ENCODE assay signal across 14 cellular contexts in the genomic region with DNA sequence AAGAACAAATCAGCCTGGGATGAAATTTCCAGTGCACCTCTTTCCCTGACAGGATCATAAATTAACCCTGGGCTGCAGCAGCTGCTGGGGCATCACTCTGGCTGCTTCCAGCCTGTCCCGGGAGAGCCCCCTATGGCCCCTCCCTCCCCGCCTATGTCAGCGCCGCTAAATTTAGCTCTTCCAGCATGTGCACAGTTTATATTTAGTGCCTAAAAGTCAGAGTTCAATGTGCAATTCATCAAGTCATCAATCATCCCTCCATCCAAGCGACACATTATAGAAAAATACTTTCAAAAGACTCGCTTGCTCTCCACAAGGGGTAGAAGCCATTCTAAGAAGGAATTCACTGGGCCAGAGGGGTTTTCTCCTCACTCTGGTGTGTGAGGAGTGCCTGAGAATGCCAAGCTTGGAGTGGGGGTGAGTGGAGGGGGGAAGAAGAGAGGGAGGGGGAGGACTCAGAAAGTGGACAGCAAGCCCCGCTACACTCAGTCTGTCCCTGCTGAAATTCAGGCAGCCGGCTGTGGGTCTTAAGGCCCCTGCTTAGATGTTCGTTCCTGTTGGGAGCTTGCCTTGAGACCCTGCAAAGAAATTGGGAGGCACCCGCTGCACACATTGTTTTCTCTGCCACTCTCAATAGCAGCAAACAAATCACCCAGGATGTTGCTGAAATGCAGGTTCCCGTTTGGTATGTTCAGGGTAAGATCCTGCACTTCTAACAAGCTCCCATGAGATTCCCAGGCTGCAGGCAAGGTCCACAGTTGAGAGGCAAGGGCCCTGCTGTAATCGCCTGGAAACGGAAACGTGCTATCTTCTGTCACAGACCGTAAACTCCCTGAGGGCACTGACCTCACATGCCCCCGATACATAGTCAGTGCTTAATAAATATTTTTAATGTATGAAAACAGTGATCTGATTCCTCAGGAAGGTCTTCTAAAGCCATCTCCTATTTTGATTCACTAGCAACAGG. TPM values are rescaled to one million over a fixed set of nuclear protein-coding genes. Genes with fewer than 3 reads are reported as not detected.
DNase-seq lines count a peak whose midpoint lies in the region; ATAC-seq and TF ChIP-seq lines count a peak whose summit lies in the region.
"Had no signal": no experiment of that assay in that cellular context is flagged by ENCODE, and none has a peak within 500 bp of the region (broad histone marks: within the 10 kb centered on the region; RNA-seq: fewer than 3 reads in every experiment).

No MANE protein-coding gene starts in this region.

- peak; percentile 90 for DNase-seq in NCI-H2227 treated with DMSO at 0.1 percent for 48 hours (lab: John Stamatoyannopoulos, UW)
- DNase-seq in esophagus muscularis mucosa (ENCODE audit: extremely low spot score): peak; percentile 86
- peak; percentile 84 for DNase-seq in myocyte (ENCODE audit: low read depth)
- DNase-seq in naive thymus-derived CD4-positive, alpha-beta T cell: no peak
- no peak for DNase-seq in GM10266 (ENCODE audit: extremely low spot score)
- DNase-seq in stimulated activated naive CD4-positive, alpha-beta T cell (lab: John Stamatoyannopoulos, UW): no peak
- DNase-seq: activated B cell treated with CpG ODN at 0.5 μM for 24 hours, activated gamma-delta T cell treated with Interleukin-2 at 50 U/mL for 16 hours, GOT3, naive B cell, PC-3 had no signal

- H3K9me3 ChIP-seq in esophagus muscularis mucosa: no peaks in the 10 kb centered on the region
- H3K9me3 ChIP-seq in naive thymus-derived CD4-positive, alpha-beta T cell (ENCODE audit: control insufficient read depth in 2 of 3, low read length in 3 of 3): no peaks in the 10 kb centered on the region

- CTCF ChIA-PET in naive thymus-derived CD4-positive, alpha-beta T cell (lab: Charles Lee): interaction anchor here (1.3 kb wide), 1 partner anchor 11 kb away, joined by 3 read pairs; no protein-coding TSS in a partner anchor

- H3K27me3 ChIP-seq in esophagus muscularis mucosa: no peaks in the 10 kb centered on the region
- no peaks in the 10 kb centered on the region for H3K27me3 ChIP-seq in naive thymus-derived CD4-positive, alpha-beta T cell (ENCODE audit: control insufficient read depth in 2 of 2, insufficient read depth in 2 of 2, low read length in 2 of 2)

- H3K36me3 Mint-ChIP-seq in naive thymus-derived CD4-positive, alpha-beta T cell: no peaks in the 10 kb centered on the region
- H3K36me3 Mint-ChIP-seq: naive B cell had no signal

- peaks cover 27 to 41% (median 40%) of the 10 kb centered on the region in 4 donors for H3K4me1 ChIP-seq in esophagus muscularis mucosa
- no peaks in the 10 kb centered on the region for H3K4me1 ChIP-seq in naive thymus-derived CD4-positive, alpha-beta T cell (ENCODE audit: control insufficient read depth in 2 of 2, insufficient read depth in 2 of 2, low read length in 2 of 2)

- peak; percentile 13 for TF ChIP-seq EP300 in esophagus muscularis mucosa (IDR thresholded peaks at IDR 0.05)

- no peak overlapping the region for H3K4me3 ChIP-seq in esophagus muscularis mucosa
- no peak overlapping the region for H3K4me3 ChIP-seq in naive thymus-derived CD4-positive, alpha-beta T cell (ENCODE audit: low read length)

- H3K36me3 ChIP-seq in esophagus muscularis mucosa: no peaks in the 10 kb centered on the region
- H3K36me3 ChIP-seq in naive thymus-derived CD4-positive, alpha-beta T cell (ENCODE audit: control insufficient read depth in 2 of 3, insufficient read depth in 3 of 3, low read length in 3 of 3): no peaks in the 10 kb centered on the region

- no peak for TF ChIP-seq POLR2A in esophagus muscularis mucosa (IDR thresholded peaks at IDR 0.05; ENCODE audit: low read depth)

- H3K27ac Mint-ChIP-seq in naive thymus-derived CD4-positive, alpha-beta T cell: no peak overlapping the region
- H3K27ac Mint-ChIP-seq: activated B cell treated with CpG ODN at 0.5 μM for 24 hours; dendritic cell treated with granulocyte-macrophage colony-stimulating factor and Interleukin-4, amounts not matched to agents 40 ng/mL and 50 ng/mL, for 4 days; naive B cell had no signal

- ATAC-seq in naive thymus-derived CD4-positive, alpha-beta T cell: no peak
- no peak for ATAC-seq in HG02759 (IDR thresholded peaks at IDR 0.05; ENCODE audit: unreplicated experiment)
- ATAC-seq: PC-3 had no signal

- POLR2A ChIA-PET in naive thymus-derived CD4-positive, alpha-beta T cell (lab: Charles Lee): no interaction called here

- no peak for TF ChIP-seq CTCF in esophagus muscularis mucosa (IDR thresholded peaks at IDR 0.05)
- TF ChIP-seq CTCF in GM10266 (IDR thresholded peaks at IDR 0.05; ENCODE audit: control insufficient read depth, insufficient read depth, low read depth, missing control alignments): no peak

- H3K9me3 Mint-ChIP-seq in naive thymus-derived CD4-positive, alpha-beta T cell: peaks cover 0 to 5% (median 0%) of the 10 kb centered on the region in 11 donors
- H3K9me3 Mint-ChIP-seq: activated B cell treated with CpG ODN at 0.5 μM for 24 hours; dendritic cell treated with granulocyte-macrophage colony-stimulating factor and Interleukin-4, amounts not matched to agents 40 ng/mL and 50 ng/mL, for 4 days; naive B cell had no signal

- peak overlapping the region; percentile 42 to 70 (median 66) for H3K27ac ChIP-seq in esophagus muscularis mucosa (replicated peaks in 1 of 4)
- no peak overlapping the region for H3K27ac ChIP-seq in naive thymus-derived CD4-positive, alpha-beta T cell (ENCODE audit: low read depth, low read length)

- intact Hi-C loops in esophagus muscularis mucosa (cut with DNase I): loop anchor here (5.0 to 10.0 kb wide), 2 partner anchors 171 to 488 kb away; no protein-coding TSS in a partner anchor
- intact Hi-C loops in naive thymus-derived CD4-positive, alpha-beta T cell (cut with micrococcal nuclease): no loop called here

- H3K27me3 Mint-ChIP-seq in naive thymus-derived CD4-positive, alpha-beta T cell: peaks cover 0 to 24% (median 6%) of the 10 kb centered on the region in 5 donors

- H3K4me3 Mint-ChIP-seq in naive thymus-derived CD4-positive, alpha-beta T cell: no peak overlapping the region
- H3K4me3 Mint-ChIP-seq: activated B cell treated with CpG ODN at 0.5 μM for 24 hours; dendritic cell treated with granulocyte-macrophage colony-stimulating factor and Interleukin-4, amounts not matched to agents 40 ng/mL and 50 ng/mL, for 4 days; naive B cell had no signal

- WGBS in esophagus muscularis mucosa: 40% methylated on average over 16 of the region's 16 CpGs

- no peaks in the 10 kb centered on the region for H3K4me1 Mint-ChIP-seq in naive thymus-derived CD4-positive, alpha-beta T cell
- H3K4me1 Mint-ChIP-seq: activated B cell treated with CpG ODN at 0.5 μM for 24 hours, naive B cell had no signal

RNA-seq across cellular contexts. Expression of a gene that starts 37.6 kb away (rescaled TPM):
- 1 to 10 TPM in 1 of 4 donors, under 1 TPM in 2, not detected in 1; 0.42 to 1.2 (median 0.91) TPM for total RNA-seq in esophagus muscularis mucosa
- not detected in 2 replicates for total RNA-seq in myocyte
- polyA plus RNA-seq in myocyte (2012): not detected
- 1 to 10 TPM in 2 of 5 experiments, under 1 TPM in 2, not detected in 1; 0.32 to 2.6 (median 1.4) TPM for total RNA-seq in naive thymus-derived CD4-positive, alpha-beta T cell
- polyA plus RNA-seq in naive thymus-derived CD4-positive, alpha-beta T cell: under 1 TPM in 1 of 2 donors, not detected in 1; 0.15 TPM
- total RNA-seq: activated B cell treated with CpG ODN at 0.5 μM for 24 hours, MCF 10A, PC-3 had no signal

Comparison
In these comparisons a context has a peak if more than half of its experiments do, and no peak if none do; other contexts are left out.
1. DNase-seq: peak in NCI-H2227 treated with DMSO at 0.1 percent for 48 hours (single experiment), esophagus muscularis mucosa (single experiment) and myocyte (single experiment); none in naive thymus-derived CD4-positive, alpha-beta T cell (0 of 9), GM10266 (single experiment) and stimulated activated naive CD4-positive, alpha-beta T cell (0 of 6).